9 cellular contexts compared by ENCODE assay signal in genomic region chr20:3752386-3752759, GRCh38. TPM values are rescaled to one million over a fixed set of nuclear protein-coding genes. Genes with fewer than 3 reads are reported as not detected.
DNase-seq lines count a peak whose midpoint lies in the region; ATAC-seq and TF ChIP-seq lines count a peak whose summit lies in the region.
"Had no signal": no experiment of that assay in that cellular context is flagged by ENCODE, and none has a peak within 500 bp of the region (broad histone marks: within the 10 kb centered on the region; RNA-seq: fewer than 3 reads in every experiment).

No MANE protein-coding gene starts in this region.

- H3K9me3 ChIP-seq in lower lobe of right lung = no peaks in the 10 kb centered on the region
- H3K9me3 ChIP-seq in suprapubic skin = no peaks in the 10 kb centered on the region
- H3K9me3 ChIP-seq: SJSA1 had no signal

- CTCF ChIA-PET in activated CD8-positive, alpha-beta memory T cell treated with anti-CD3 and anti-CD28 coated beads, Interleukin-2, amount 10 ng/mL, durations not matched to agents 7 days and 5 days (lab: Charles Lee) = interaction anchor here (0.8 to 9.0 kb wide), 20 partner anchors 8 to 330 kb away, joined by 3 to 80 read pairs (median 4); partner anchors contain the start of genes ADISSP, AP5S1 and CENPB

- intact Hi-C loops in lower lobe of right lung (cut with DNase I) = no loop called here

- H3K9me3 Mint-ChIP-seq in activated CD8-positive, alpha-beta memory T cell treated with anti-CD3 and anti-CD28 coated beads, Interleukin-2, amount 10 ng/mL, durations not matched to agents 7 days and 5 days (ENCODE audit: low read depth) = no peaks in the 10 kb centered on the region
- H3K9me3 Mint-ChIP-seq in central memory CD8-positive, alpha-beta T cell = no peaks in the 10 kb centered on the region

- TF ChIP-seq EP300 in suprapubic skin (IDR thresholded peaks at IDR 0.05) = no peak

- H3K4me1 ChIP-seq in lower lobe of right lung = peaks cover 29% of the 10 kb centered on the region
- H3K4me1 ChIP-seq in suprapubic skin = peaks cover 27% of the 10 kb centered on the region
- H3K4me1 ChIP-seq: SJSA1 had no signal

- no peak for DNase-seq in activated CD8-positive, alpha-beta memory T cell treated with anti-CD3 and anti-CD28 coated beads, Interleukin-2, amount 10 ng/mL, durations not matched to agents 7 days and 5 days
- DNase-seq in activated CD8-positive, alpha-beta memory T cell treated with anti-CD3 and anti-CD28 coated beads for 24 hours = no peak
- DNase-seq in central memory CD8-positive, alpha-beta T cell (ENCODE audit: low spot score in 2 of 2) = no peak
- DNase-seq in lower lobe of right lung (no peak), suprapubic skin (ENCODE audit: low spot score in 2 of 2) (no peak), UCSD-AML1 (lab: John Stamatoyannopoulos, UW; ENCODE audit: unreplicated experiment) (no peak), KG1 (lab: John Stamatoyannopoulos, UW) (no peak), omental fat pad (ENCODE audit: low spot score) (no peak)

- H3K36me3 ChIP-seq in lower lobe of right lung = peaks cover 21% of the 10 kb centered on the region
- peaks cover 18% of the 10 kb centered on the region for H3K36me3 ChIP-seq in suprapubic skin
- H3K36me3 ChIP-seq: SJSA1 had no signal

- H3K4me3 ChIP-seq in lower lobe of right lung (peak overlapping the region; percentile 48), suprapubic skin (peak overlapping the region; percentile 49)
- H3K4me3 ChIP-seq: SJSA1 had no signal

- 42% methylated on average over 13 of the region's 13 CpGs for WGBS in suprapubic skin

- no peak overlapping the region for H3K27ac ChIP-seq in lower lobe of right lung
- H3K27ac ChIP-seq in suprapubic skin = no peak overlapping the region
- H3K27ac ChIP-seq: SJSA1 had no signal

- no peak for ATAC-seq in activated CD8-positive, alpha-beta memory T cell treated with anti-CD3 and anti-CD28 coated beads, Interleukin-2, amount 10 ng/mL, durations not matched to agents 7 days and 5 days
- no peak for ATAC-seq in central memory CD8-positive, alpha-beta T cell (replicated peaks; ENCODE audit: extremely low read depth, poor library complexity, severe bottlenecking)
- ATAC-seq in lower lobe of right lung (no peak), omental fat pad (ENCODE audit: low FRiP score) (no peak)

- H3K4me1 Mint-ChIP-seq in activated CD8-positive, alpha-beta memory T cell treated with anti-CD3 and anti-CD28 coated beads, Interleukin-2, amount 10 ng/mL, durations not matched to agents 7 days and 5 days = peaks cover 7% of the 10 kb centered on the region
- H3K4me1 Mint-ChIP-seq in central memory CD8-positive, alpha-beta T cell = peaks cover 9% of the 10 kb centered on the region

- peaks cover 5% of the 10 kb centered on the region for H3K27me3 ChIP-seq in lower lobe of right lung (ENCODE audit: low read depth)
- H3K27me3 ChIP-seq in suprapubic skin = peaks cover 3% of the 10 kb centered on the region
- H3K27me3 ChIP-seq: SJSA1 had no signal

- TF ChIP-seq CTCF in lower lobe of right lung (IDR thresholded peaks at IDR 0.05) (no peak), suprapubic skin (IDR thresholded peaks at IDR 0.05) (no peak), omental fat pad (IDR thresholded peaks at IDR 0.05) (no peak)

- H3K27me3 Mint-ChIP-seq in activated CD8-positive, alpha-beta memory T cell treated with anti-CD3 and anti-CD28 coated beads, Interleukin-2, amount 10 ng/mL, durations not matched to agents 7 days and 5 days = peaks cover 7% of the 10 kb centered on the region
- H3K27me3 Mint-ChIP-seq in central memory CD8-positive, alpha-beta T cell = peaks cover 5% of the 10 kb centered on the region

- peak overlapping the region; percentile 51 for H3K4me3 Mint-ChIP-seq in activated CD8-positive, alpha-beta memory T cell treated with anti-CD3 and anti-CD28 coated beads, Interleukin-2, amount 10 ng/mL, durations not matched to agents 7 days and 5 days
- peak overlapping the region; percentile 56 for H3K4me3 Mint-ChIP-seq in central memory CD8-positive, alpha-beta T cell

- no peak overlapping the region for H3K27ac Mint-ChIP-seq in activated CD8-positive, alpha-beta memory T cell treated with anti-CD3 and anti-CD28 coated beads, Interleukin-2, amount 10 ng/mL, durations not matched to agents 7 days and 5 days
- H3K27ac Mint-ChIP-seq in central memory CD8-positive, alpha-beta T cell (ENCODE audit: low read depth) = no peak overlapping the region

- TF ChIP-seq POLR2A in suprapubic skin (IDR thresholded peaks at IDR 0.05) = no peak

- H3K36me3 Mint-ChIP-seq in activated CD8-positive, alpha-beta memory T cell treated with anti-CD3 and anti-CD28 coated beads, Interleukin-2, amount 10 ng/mL, durations not matched to agents 7 days and 5 days = peaks cover 1% of the 10 kb centered on the region
- H3K36me3 Mint-ChIP-seq in central memory CD8-positive, alpha-beta T cell (ENCODE audit: insufficient read depth) = no peaks in the 10 kb centered on the region

RNA-seq across cellular contexts. Expression of gene ADISSP, which starts 15.2 kb away (rescaled TPM):
- 10 to 100 TPM; 32.5 to 37.0 TPM for total RNA-seq in activated CD8-positive, alpha-beta memory T cell treated with anti-CD3 and anti-CD28 coated beads, Interleukin-2, amount 10 ng/mL, durations not matched to agents 7 days and 5 days
- total RNA-seq in lower lobe of right lung (33.2 TPM), suprapubic skin (10 to 100 TPM in 3 of 4 donors, 1 to 10 TPM in 1; 8.4 to 20.3 (median 18.9) TPM), omental fat pad (10 to 100 TPM; 19.7 to 32.3 (median 30.3) TPM)

RNA-seq across cellular contexts. Expression of gene HSPA12B, which starts 19.9 kb away (rescaled TPM):
- total RNA-seq in activated CD8-positive, alpha-beta memory T cell treated with anti-CD3 and anti-CD28 coated beads, Interleukin-2, amount 10 ng/mL, durations not matched to agents 7 days and 5 days = not detected
- total RNA-seq in lower lobe of right lung (36.9 TPM), suprapubic skin (1 to 10 TPM; 1.9 to 8.7 (median 4.4) TPM), omental fat pad (10 to 100 TPM in 2 of 4 donors, 1 to 10 TPM in 2; 7.7 to 58.2 (median 19.3) TPM)
- total RNA-seq: SJSA1 had no signal

RNA-seq across cellular contexts. Expression of gene SPEF1, which starts 28.9 kb away (rescaled TPM):
- under 1 TPM in 1 of 2 experiments, not detected in 1; 0.18 TPM for total RNA-seq in activated CD8-positive, alpha-beta memory T cell treated with anti-CD3 and anti-CD28 coated beads, Interleukin-2, amount 10 ng/mL, durations not matched to agents 7 days and 5 days
- 3.9 TPM for total RNA-seq in lower lobe of right lung
- not detected for total RNA-seq in suprapubic skin
- total RNA-seq in omental fat pad = under 1 TPM in 1 of 4 donors, not detected in 3; 0.56 TPM
- total RNA-seq: SJSA1 had no signal

RNA-seq across cellular contexts. Expression of gene CENPB, which starts 34.2 kb away (rescaled TPM):
- total RNA-seq in activated CD8-positive, alpha-beta memory T cell treated with anti-CD3 and anti-CD28 coated beads, Interleukin-2, amount 10 ng/mL, durations not matched to agents 7 days and 5 days = 10 to 100 TPM; 76.5 to 76.8 TPM
- total RNA-seq in lower lobe of right lung = 76.2 TPM
- total RNA-seq in suprapubic skin = 10 to 100 TPM; 57.0 to 81.4 (median 66.4) TPM
- total RNA-seq in omental fat pad = 10 to 100 TPM; 52.2 to 98.4 (median 76.8) TPM

RNA-seq across cellular contexts. Expression of gene SIGLEC1, which starts 40.0 kb away (rescaled TPM):
- not detected for total RNA-seq in activated CD8-positive, alpha-beta memory T cell treated with anti-CD3 and anti-CD28 coated beads, Interleukin-2, amount 10 ng/mL, durations not matched to agents 7 days and 5 days
- total RNA-seq in lower lobe of right lung (114 TPM), suprapubic skin (1 to 10 TPM in 2 of 4 donors, under 1 TPM in 2; 0.60 to 3.5 (median 1.1) TPM), omental fat pad (10 to 100 TPM; 14.2 to 57.5 (median 27.5) TPM)
- total RNA-seq: SJSA1 had no signal
